In the genomic region with DNA sequence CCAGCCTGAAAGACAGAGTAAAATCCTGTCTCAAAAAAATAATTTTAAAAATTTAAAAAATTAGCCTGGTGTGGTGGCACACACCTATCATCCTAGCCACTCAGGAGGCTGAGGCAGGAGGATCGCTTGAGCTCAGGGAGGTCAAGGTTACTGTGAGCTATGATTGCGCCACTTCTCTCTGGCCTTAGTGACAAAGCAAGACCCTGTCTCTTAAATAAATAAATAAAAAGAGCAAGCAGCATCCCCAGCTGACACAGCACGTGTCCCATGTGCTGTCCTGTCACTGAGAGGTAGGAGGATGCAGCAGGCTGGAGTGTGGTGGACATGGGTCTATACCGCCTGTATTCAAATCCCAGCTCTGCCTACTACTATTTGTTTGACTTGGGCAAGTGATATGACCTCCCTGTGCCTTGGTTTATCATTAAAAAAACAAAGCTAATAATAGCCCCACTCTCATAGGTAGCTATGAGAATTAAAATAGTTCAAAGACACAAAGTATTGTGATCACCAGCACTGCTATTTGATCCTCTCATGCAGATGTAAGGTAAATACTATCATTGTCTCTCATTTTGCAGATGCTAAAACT, we compare ENCODE assay signal across 24 cellular contexts. TPM values are rescaled to one million over a fixed set of nuclear protein-coding genes. Genes with fewer than 3 reads are reported as not detected.
A peak's percentile ranks its signal among the peaks of the same experiment; 100 is the strongest.
DNase-seq lines count a peak whose midpoint lies in the region; ATAC-seq and TF ChIP-seq lines count a peak whose summit lies in the region.
"Had no signal": no experiment of that assay in that cellular context is flagged by ENCODE, and none has a peak within 500 bp of the region (broad histone marks: within the 10 kb centered on the region; RNA-seq: fewer than 3 reads in every experiment).

No MANE protein-coding gene starts in this region.

- H3K27ac Mint-ChIP-seq in memory B cell, result peak overlapping the region; percentile 55
- no peak overlapping the region for H3K27ac Mint-ChIP-seq in effector memory CD8-positive, alpha-beta T cell
- H3K27ac Mint-ChIP-seq in activated CD8-positive, alpha-beta T cell treated with anti-CD3 and anti-CD28 coated beads for 36 hours, result no peak overlapping the region
- H3K27ac Mint-ChIP-seq: activated naive CD4-positive, alpha-beta T cell treated with anti-CD3 and anti-CD28 coated beads, Interleukin-2, amount 50 U/mL, for 24 hours; activated T-cell treated with anti-CD3 and anti-CD28 coated beads, Interleukin-2, amount 50 U/mL, for 72 hours; B cell; stimulated activated effector memory CD8-positive, alpha-beta T cell treated with anti-CD3 and anti-CD28 coated beads, Interleukin-12 subunit alpha, Interleukin-12 subunit beta, amount 100 ng/mL, for 72 hours had no signal

- H3K36me3 ChIP-seq in uterus (no peaks in the 10 kb centered on the region), gastrocnemius medialis (no peaks in the 10 kb centered on the region)
- H3K36me3 ChIP-seq: HAP-1, left lung, thyroid gland had no signal

- peaks cover 36% of the 10 kb centered on the region for H3K4me1 Mint-ChIP-seq in memory B cell
- peaks cover 19 to 30% of the 10 kb centered on the region in 2 donors for H3K4me1 Mint-ChIP-seq in effector memory CD8-positive, alpha-beta T cell (ENCODE audit: low read depth in 2 of 2)
- H3K4me1 Mint-ChIP-seq in activated CD8-positive, alpha-beta T cell treated with anti-CD3 and anti-CD28 coated beads for 36 hours (ENCODE audit: low read depth), result peaks cover 56% of the 10 kb centered on the region

- intact Hi-C loops in Right ventricle myocardium inferior (cut with DNase I) (no loop called here), left ventricle myocardium superior (cut with micrococcal nuclease) (no loop called here), uterus (cut with DNase I; ENCODE audit: low total_unique reads) (no loop called here), gastrocnemius medialis (cut with DNase I; ENCODE audit: low total_unique reads) (no loop called here)
- intact Hi-C loops in activated CD8-positive, alpha-beta T cell treated with anti-CD3 and anti-CD28 coated beads for 36 hours (cut with micrococcal nuclease), result no loop called here

- CTCF ChIA-PET in activated CD8-positive, alpha-beta T cell treated with anti-CD3 and anti-CD28 coated beads for 36 hours (lab: Charles Lee), result interaction anchor here (0.6 to 2.3 kb wide), 4 partner anchors 13 to 43 kb away, joined by 3 to 12 read pairs (median 6); no protein-coding TSS in a partner anchor

- H3K4me1 ChIP-seq in uterus, result peaks cover 25 to 43% of the 10 kb centered on the region in 2 donors
- peaks cover 0 to 7% of the 10 kb centered on the region in 2 donors for H3K4me1 ChIP-seq in gastrocnemius medialis
- H3K4me1 ChIP-seq: HAP-1 had no signal

- TF ChIP-seq CTCF in coronary artery (IDR thresholded peaks at IDR 0.05) (no peak), uterus (IDR thresholded peaks at IDR 0.05) (no peak), gastrocnemius medialis (IDR thresholded peaks at IDR 0.05 in 4 of 5, conservative IDR thresholded peaks at IDR 0.05 in 1 of 5) (no peak)
- TF ChIP-seq CTCF in activated CD8-positive, alpha-beta T cell treated with anti-CD3 and anti-CD28 coated beads for 36 hours (IDR thresholded peaks at IDR 0.05), result no peak

- H3K27me3 ChIP-seq in uterus (no peaks in the 10 kb centered on the region), gastrocnemius medialis (no peaks in the 10 kb centered on the region)
- H3K27me3 ChIP-seq: left lung, thyroid gland had no signal

- peaks cover 1% of the 10 kb centered on the region for H3K9me3 Mint-ChIP-seq in memory B cell
- H3K9me3 Mint-ChIP-seq in effector memory CD8-positive, alpha-beta T cell, result no peaks in the 10 kb centered on the region
- no peaks in the 10 kb centered on the region for H3K9me3 Mint-ChIP-seq in activated CD8-positive, alpha-beta T cell treated with anti-CD3 and anti-CD28 coated beads for 36 hours
- H3K9me3 Mint-ChIP-seq: activated naive CD4-positive, alpha-beta T cell treated with anti-CD3 and anti-CD28 coated beads, Interleukin-2, amount 50 U/mL, for 24 hours; neural crest cell; stimulated activated effector memory CD8-positive, alpha-beta T cell treated with anti-CD3 and anti-CD28 coated beads, Interleukin-12 subunit alpha, Interleukin-12 subunit beta, amount 100 ng/mL, for 72 hours had no signal

- ATAC-seq in Right ventricle myocardium inferior, result no peak
- ATAC-seq in left ventricle myocardium superior, result no peak
- no peak for ATAC-seq in memory B cell (ENCODE audit: low read depth)
- no peak for ATAC-seq in gastrocnemius medialis
- ATAC-seq in effector memory CD8-positive, alpha-beta T cell (replicated peaks), result no peak
- ATAC-seq in activated CD8-positive, alpha-beta T cell treated with anti-CD3 and anti-CD28 coated beads for 36 hours, result no peak
- ATAC-seq: activated T-cell treated with anti-CD3 and anti-CD28 coated beads, Interleukin-2, amount 50 U/mL, for 72 hours; left lung; stimulated activated effector memory CD8-positive, alpha-beta T cell treated with anti-CD3 and anti-CD28 coated beads, Interleukin-12 subunit alpha, Interleukin-12 subunit beta, amount 100 ng/mL, for 72 hours had no signal

- no peaks in the 10 kb centered on the region for H3K27me3 Mint-ChIP-seq in memory B cell
- no peaks in the 10 kb centered on the region for H3K27me3 Mint-ChIP-seq in effector memory CD8-positive, alpha-beta T cell
- no peaks in the 10 kb centered on the region for H3K27me3 Mint-ChIP-seq in activated CD8-positive, alpha-beta T cell treated with anti-CD3 and anti-CD28 coated beads for 36 hours
- H3K27me3 Mint-ChIP-seq: activated naive CD4-positive, alpha-beta T cell treated with anti-CD3 and anti-CD28 coated beads, Interleukin-2, amount 50 U/mL, for 24 hours; B cell; progenitor cell of endocrine pancreas had no signal

- H3K4me3 ChIP-seq in coronary artery (no peak overlapping the region), uterus (no peak overlapping the region), gastrocnemius medialis (no peak overlapping the region)
- H3K4me3 ChIP-seq: HAP-1, left lung, thyroid gland had no signal

- no peak overlapping the region for H3K4me3 Mint-ChIP-seq in memory B cell
- no peak overlapping the region for H3K4me3 Mint-ChIP-seq in effector memory CD8-positive, alpha-beta T cell
- H3K4me3 Mint-ChIP-seq in activated CD8-positive, alpha-beta T cell treated with anti-CD3 and anti-CD28 coated beads for 36 hours, result no peak overlapping the region
- H3K4me3 Mint-ChIP-seq: activated naive CD4-positive, alpha-beta T cell treated with anti-CD3 and anti-CD28 coated beads, Interleukin-2, amount 50 U/mL, for 24 hours; activated T-cell treated with anti-CD3 and anti-CD28 coated beads, Interleukin-2, amount 50 U/mL, for 72 hours; B cell; neural crest cell; stimulated activated effector memory CD8-positive, alpha-beta T cell treated with anti-CD3 and anti-CD28 coated beads, Interleukin-12 subunit alpha, Interleukin-12 subunit beta, amount 100 ng/mL, for 72 hours had no signal

- peaks cover 4% of the 10 kb centered on the region for H3K36me3 Mint-ChIP-seq in memory B cell
- peaks cover 16% of the 10 kb centered on the region for H3K36me3 Mint-ChIP-seq in effector memory CD8-positive, alpha-beta T cell (ENCODE audit: insufficient read depth)
- H3K36me3 Mint-ChIP-seq in activated CD8-positive, alpha-beta T cell treated with anti-CD3 and anti-CD28 coated beads for 36 hours (ENCODE audit: low read depth), result peaks cover 35% of the 10 kb centered on the region

- POLR2A ChIA-PET in activated CD8-positive, alpha-beta T cell treated with anti-CD3 and anti-CD28 coated beads for 36 hours (lab: Charles Lee), result interaction anchor here (1.0 to 2.5 kb wide), 3 partner anchors 13 to 31 kb away, joined by 3 to 10 read pairs (median 6); no protein-coding TSS in a partner anchor

- H3K27ac ChIP-seq in coronary artery (peak overlapping the region; percentile 95 to 98), uterus (peak overlapping the region; percentile 85 to 93), gastrocnemius medialis (peak overlapping the region in 1 of 4 donors; percentile 82)
- H3K27ac ChIP-seq: left lung had no signal

- in situ Hi-C loops in gastrocnemius medialis (cut with MboI; ENCODE audit: low sequenced_read_pairs in 4 of 4), result no loop called here

- no peaks in the 10 kb centered on the region for H3K9me3 ChIP-seq in uterus
- H3K9me3 ChIP-seq in gastrocnemius medialis, result no peaks in the 10 kb centered on the region
- H3K9me3 ChIP-seq: HAP-1, left lung, thyroid gland had no signal

- DNase-seq in Right ventricle myocardium inferior (ENCODE audit: missing footprints) (peak; percentile 9), left ventricle myocardium superior (no peak), coronary artery (ENCODE audit: low spot score) (no peak), memory B cell (ENCODE audit: low spot score in 2 of 2) (no peak), uterus (no peak), gastrocnemius medialis (no peak)
- DNase-seq in effector memory CD8-positive, alpha-beta T cell, result no peak
- DNase-seq in activated CD8-positive, alpha-beta T cell treated with anti-CD3 and anti-CD28 coated beads for 36 hours, result no peak
- DNase-seq: activated CD4-positive, alpha-beta T cell treated with anti-CD3 and anti-CD28 coated beads for 1 hour; activated T-cell treated with anti-CD3 and anti-CD28 coated beads, Interleukin-2, amount 50 U/mL, for 72 hours; effector memory CD4-positive, alpha-beta T cell; GF-D8; head of caudate nucleus; left lung; NCI-H1694; stimulated activated CD4-positive, alpha-beta T cell treated with anti-CD3 and anti-CD28 coated beads, Interleukin-1b, Interleukin-23, amount 100 ng/mL, for 48 hours; SW 1271; thyroid gland had no signal

- TF ChIP-seq POLR2A in uterus (IDR thresholded peaks at IDR 0.05) (no peak), gastrocnemius medialis (IDR thresholded peaks at IDR 0.05) (no peak)

RNA-seq across cellular contexts. Expression of a gene that starts 22.2 kb away (rescaled TPM):
- 49.3 TPM for total RNA-seq in Right ventricle myocardium inferior
- 43.3 TPM for total RNA-seq in left ventricle myocardium superior
- 100 to 1,000 TPM in 1 of 4 donors, 10 to 100 TPM in 3; 45.6 to 175 (median 59.1) TPM for total RNA-seq in uterus
- total RNA-seq in gastrocnemius medialis, result 10 to 100 TPM; 17.1 to 39.9 (median 26.7) TPM
- total RNA-seq in activated CD8-positive, alpha-beta T cell treated with anti-CD3 and anti-CD28 coated beads for 36 hours, result 100 to 1,000 TPM; 118 to 127 TPM
